ENCODE assay signal across 21 cellular contexts in the genomic region with DNA sequence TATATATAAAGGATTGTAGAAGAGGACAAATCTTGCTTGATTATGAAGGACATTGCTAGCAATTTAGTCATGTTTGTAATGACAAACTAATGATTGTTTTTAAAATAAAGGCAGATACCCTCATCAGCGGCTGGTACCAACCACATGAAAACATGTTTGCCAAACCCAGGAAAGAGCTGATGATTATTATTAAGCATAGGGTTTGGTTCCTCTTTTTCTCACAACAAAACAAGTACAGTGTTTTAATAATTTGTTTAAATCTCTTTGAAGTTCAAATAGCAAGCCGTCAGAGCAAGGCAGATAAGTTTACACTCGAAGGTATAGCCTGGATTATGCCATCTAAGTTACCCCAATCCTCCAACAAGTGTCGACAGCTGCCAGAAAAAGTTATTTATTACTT. TPM values are rescaled to one million over a fixed set of nuclear protein-coding genes. Genes with fewer than 3 reads are reported as not detected.
A peak's percentile ranks its signal among the peaks of the same experiment; 100 is the strongest.
DNase-seq lines count a peak whose midpoint lies in the region; ATAC-seq, FAIRE-seq and TF ChIP-seq lines count a peak whose summit lies in the region.
"Had no signal": no experiment of that assay in that cellular context is flagged by ENCODE, and none has a peak within 500 bp of the region (broad histone marks: within the 10 kb centered on the region; RNA-seq: fewer than 3 reads in every experiment).

No MANE protein-coding gene starts in this region.

- CTCF ChIA-PET in GM12878 (lab: Yijun Ruan, JAX) = interaction anchor here (0.8 to 1.8 kb wide), 2 partner anchors 33 to 60 kb away, joined by 3 read pairs; no protein-coding TSS in a partner anchor
- CTCF ChIA-PET in CD8-positive, alpha-beta T cell (lab: Charles Lee) = interaction anchor here (0.6 kb wide), 1 partner anchor 1099 kb away, joined by 3 read pairs; no protein-coding TSS in a partner anchor

- no peak overlapping the region for H3K27ac ChIP-seq in GM12878 (ENCODE audit: control insufficient read depth, insufficient read depth)
- no peak overlapping the region for H3K27ac ChIP-seq in CD8-positive, alpha-beta T cell (ENCODE audit: low read depth, low read length)
- H3K27ac ChIP-seq: GM23248 had no signal

- peaks cover 4% of the 10 kb centered on the region for H3K4me1 Mint-ChIP-seq in CD14-positive monocyte
- H3K4me1 Mint-ChIP-seq in CD8-positive, alpha-beta T cell (ENCODE audit: low read depth) = peaks cover 7% of the 10 kb centered on the region

- H3K27me3 ChIP-seq in GM12878 (replicated peaks in 1 of 2; ENCODE audit: control insufficient read depth in 2 of 2, insufficient read depth in 2 of 2, low read length in 1 of 2) = no peaks in the 10 kb centered on the region
- H3K27me3 ChIP-seq in CD8-positive, alpha-beta T cell (ENCODE audit: insufficient read depth, low read length) = no peaks in the 10 kb centered on the region

- H4K20me1 ChIP-seq in GM12878 (ENCODE audit: control insufficient read depth, insufficient read depth) = no peaks in the 10 kb centered on the region

- H3K9ac ChIP-seq in GM12878 (ENCODE audit: control insufficient read depth, insufficient read depth, low read length) = no peak overlapping the region
- H3K9ac ChIP-seq: GM23248 had no signal

- H3K36me3 Mint-ChIP-seq in CD14-positive monocyte = no peaks in the 10 kb centered on the region
- H3K36me3 Mint-ChIP-seq in CD8-positive, alpha-beta T cell = no peaks in the 10 kb centered on the region

- no peaks in the 10 kb centered on the region for H3K36me3 ChIP-seq in GM12878 (ENCODE audit: control insufficient read depth in 2 of 2, insufficient read depth in 2 of 2, low read length in 1 of 2)
- H3K36me3 ChIP-seq in CD8-positive, alpha-beta T cell (ENCODE audit: insufficient read depth, low read length) = no peaks in the 10 kb centered on the region

- no peak overlapping the region for H3K4me3 ChIP-seq in GM12878
- no peak overlapping the region for H3K4me3 ChIP-seq in CD8-positive, alpha-beta T cell (ENCODE audit: low read depth, low read length)
- H3K4me3 ChIP-seq: GM23248 had no signal

- no peak for TF ChIP-seq POLR2A in GM12878 (IDR thresholded peaks at IDR 0.05; ENCODE audit: low read depth, low read length)

- SMC1A ChIA-PET in GM12878 (lab: Charles Lee; ENCODE audit: uncharacterized antibody, unreplicated experiment) = interaction anchor here (0.8 to 1.3 kb wide), 4 partner anchors 12 to 59 kb away, joined by 3 to 4 read pairs (median 4); no protein-coding TSS in a partner anchor

- RAD21 ChIA-PET in GM12878 (lab: Charles Lee; ENCODE audit: unreplicated experiment) = no interaction called here

- in situ Hi-C loops in GM12878 (cut with MboI) = no loop called here

- TF ChIP-seq EP300 in GM12878 (IDR thresholded peaks at IDR 0.05; ENCODE audit: borderline replicate concordance in 1 of 2, control insufficient read depth in 1 of 2, low read depth in 2 of 2, low read length in 2 of 2) = no peak

- H3K4me2 ChIP-seq in GM12878 (ENCODE audit: control insufficient read depth, insufficient read depth) = no peak overlapping the region

- TF ChIP-seq RAD21 in GM12878 (IDR thresholded peaks at IDR 0.05; ENCODE audit: insufficient read depth, low read depth, low read length) = no peak

- DNase-seq in GM12878 (ENCODE audit: low read depth, low spot score) (no peak), CD14-positive monocyte (ENCODE audit: low spot score) (no peak), RCC 7860 (ENCODE audit: low spot score) (no peak), HT-29 (ENCODE audit: low spot score) (no peak)
- no peak for DNase-seq in CD8-positive, alpha-beta T cell
- DNase-seq: ACHN; CD4-positive, alpha-beta T cell; GM23248; HCEC 1CT; Karpas-422; NCI-H1092; NCI-H1436 treated with DMSO at 0.1 percent for 48 hours; NCI-H2029; NCI-H345; NCI-H526 had no signal

- intact Hi-C loops in GM12878 (cut with micrococcal nuclease; ENCODE audit: unreplicated experiment) = no loop called here
- intact Hi-C loops in CD14-positive monocyte (cut with micrococcal nuclease) = no loop called here
- intact Hi-C loops in CD8-positive, alpha-beta T cell (cut with DNase I, micrococcal nuclease) = no loop called here

- no peaks in the 10 kb centered on the region for H3K9me3 Mint-ChIP-seq in CD14-positive monocyte
- H3K9me3 Mint-ChIP-seq in CD8-positive, alpha-beta T cell = no peaks in the 10 kb centered on the region
- H3K9me3 Mint-ChIP-seq: CD4-positive, alpha-beta T cell; T-helper 2 cell treated with Interferon-gamma antibody and Interleukin-4, amounts not matched to agents 5 μg/mL and 100 μg/mL, for 36 hours had no signal

- no peak overlapping the region for H3K4me3 Mint-ChIP-seq in CD14-positive monocyte
- no peak overlapping the region for H3K4me3 Mint-ChIP-seq in CD8-positive, alpha-beta T cell
- H3K4me3 Mint-ChIP-seq: CD4-positive, alpha-beta T cell; T-helper 2 cell treated with Interferon-gamma antibody and Interleukin-4, amounts not matched to agents 5 μg/mL and 100 μg/mL, for 36 hours had no signal

- POLR2A ChIA-PET in GM12878 (lab: Charles Lee) = no interaction called here
- POLR2A ChIA-PET in CD8-positive, alpha-beta T cell (lab: Charles Lee) = no interaction called here

- no peaks in the 10 kb centered on the region for H3K79me2 ChIP-seq in GM12878 (ENCODE audit: control insufficient read depth, insufficient read depth, low read length)

- FAIRE-seq in GM12878 (lab: Jason Lieb, UNC) (no peak), RCC 7860 (lab: Jason Lieb, UNC) (no peak)
- FAIRE-seq: GM19239 had no signal

- H3K27me3 Mint-ChIP-seq in CD14-positive monocyte (ENCODE audit: low read depth in 3 of 3) = peaks cover 1 to 6% (median 2%) of the 10 kb centered on the region in 3 donors
- H3K27me3 Mint-ChIP-seq in CD8-positive, alpha-beta T cell (ENCODE audit: low read depth) = no peaks in the 10 kb centered on the region
- H3K27me3 Mint-ChIP-seq: CD4-positive, alpha-beta T cell had no signal

- H3K4me1 ChIP-seq in GM12878 (ENCODE audit: control insufficient read depth, insufficient read depth, low read length) = no peaks in the 10 kb centered on the region
- no peaks in the 10 kb centered on the region for H3K4me1 ChIP-seq in CD8-positive, alpha-beta T cell (ENCODE audit: insufficient read depth, low read length)

- ATAC-seq in GM18858 (IDR thresholded peaks at IDR 0.05; ENCODE audit: unreplicated experiment) = peak; percentile 46
- ATAC-seq in HG03159 (IDR thresholded peaks at IDR 0.05; ENCODE audit: unreplicated experiment) = peak; percentile 59
- peak; percentile 82 for ATAC-seq in GM12878
- ATAC-seq in CD8-positive, alpha-beta T cell = no peak
- ATAC-seq: Panc1, Right ventricle myocardium inferior had no signal

- no TSS peak for BruUV-seq in GM12878 (replicated peaks; lab: Mats Ljungman, UMichigan)

- no peaks in the 10 kb centered on the region for H3K9me3 ChIP-seq in GM12878 (replicated peaks; ENCODE audit: control insufficient read depth, insufficient read depth, low read length)
- H3K9me3 ChIP-seq in CD8-positive, alpha-beta T cell (ENCODE audit: low read length) = no peaks in the 10 kb centered on the region

- H2AFZ ChIP-seq in GM12878 (ENCODE audit: control insufficient read depth, low read depth, low read length) = no peak overlapping the region
- H2AFZ ChIP-seq: GM23248 had no signal

- WGBS in GM12878 (ENCODE audit: insufficient coverage, insufficient replicate concordance, low lambda C conversion rate, missing lambda C conversion rate) = 12% methylated on average over 4 of the region's 4 CpGs

- TF ChIP-seq CTCF in GM12878 (IDR thresholded peaks at IDR 0.05 in 2 of 3, conservative IDR thresholded peaks at IDR 0.05 in 1 of 3; ENCODE audit: control insufficient read depth in 2 of 3, extremely low read depth in 1 of 3, insufficient read depth in 1 of 3, low read depth in 3 of 3, low read length in 3 of 3) (no peak), CD14-positive monocyte (IDR thresholded peaks at IDR 0.05) (no peak)
- no peak for TF ChIP-seq CTCF in CD8-positive, alpha-beta T cell (IDR thresholded peaks at IDR 0.05)

- no peak overlapping the region for H3K27ac Mint-ChIP-seq in CD14-positive monocyte
- H3K27ac Mint-ChIP-seq in CD8-positive, alpha-beta T cell = no peak overlapping the region
- H3K27ac Mint-ChIP-seq: CD4-positive, alpha-beta T cell; T-helper 2 cell treated with Interferon-gamma antibody and Interleukin-4, amounts not matched to agents 5 μg/mL and 100 μg/mL, for 36 hours had no signal

TF ChIP-seq in GM12878, 131 proteins besides CTCF, POLR2A, EP300 and RAD21 (continues in another document):
- TF ChIP-seq TCF7 (IDR thresholded peaks at IDR 0.05; ENCODE audit: borderline replicate concordance) = peak; percentile 46; the same call in 1 of the 2 replicates
- no peak for TF ChIP-seq SUPT20H (IDR thresholded peaks at IDR 0.05; ENCODE audit: borderline replicate concordance, control insufficient read depth, low read depth, low read length)
- TF ChIP-seq ZNF207 (IDR thresholded peaks at IDR 0.05; ENCODE audit: borderline replicate concordance) = no peak
- TF ChIP-seq POLR2AphosphoS5 (IDR thresholded peaks at IDR 0.05; ENCODE audit: low read length) = no peak
- no peak for TF ChIP-seq IKZF1 (conservative IDR thresholded peaks at IDR 0.05)
- TF ChIP-seq YBX1 (IDR thresholded peaks at IDR 0.05) = no peak

RNA-seq across cellular contexts. Expression of a gene that starts 5.3 kb away (rescaled TPM):
- total RNA-seq in GM12878 (2013; cell fraction: nucleolus; rRNA removed) = 114 and 132 TPM in 2 replicates
- 71.8 and 93.4 TPM in 2 replicates for total RNA-seq in GM12878 (2014; rRNA removed)
- 92.3 and 100 TPM in 2 replicates for total RNA-seq in GM12878 (2014; rRNA removed; fragmentation: Illumina TruSeq; extraction: Trizol)
- total RNA-seq in GM12878 (2021) = 88.4 and 106 TPM in 2 replicates
- polyA plus RNA-seq in GM12878 (2011; ENCODE audit: low read depth) = 21.2 TPM
- polyA plus RNA-seq in GM12878 (2011; rRNA removed) = 102 and 213 TPM in 2 replicates
- polyA plus RNA-seq in GM12878 (2011; cell fraction: cytosol; rRNA removed) = 36.0 and 65.4 TPM in 2 replicates
- polyA plus RNA-seq in GM12878 (2011; cell fraction: nucleus; rRNA removed) = 31.6 and 39.1 TPM in 2 replicates
- polyA plus RNA-seq in GM12878 (2012) = 38.5 and 54.6 TPM in 2 replicates
- 156 and 217 TPM in 2 replicates for polyA plus RNA-seq in GM12878 (2014; fragmentation: Illumina TruSeq; extraction: Trizol)
- polyA plus RNA-seq in GM12878 (2014; fragmentation: Nextera tagmentation; extraction: Ambion mirVana) = 100 to 1,000 TPM; 110 to 139 TPM
- polyA plus RNA-seq in GM12878 (2014; rRNA removed) = 45.7 and 60.4 TPM in 2 replicates
- 10 to 100 TPM; 67.7 to 84.4 TPM for polyA plus RNA-seq in GM12878 (2016; fragmentation: Nextera tagmentation; extraction: Ambion mirVana)
- 50.1 and 60.6 TPM in 2 replicates for polyA minus RNA-seq in GM12878 (2011; rRNA and poly(A)+ RNA removed)
- polyA minus RNA-seq in GM12878 (2011; cell fraction: cytosol; rRNA and poly(A)+ RNA removed) = 42.1 and 42.6 TPM in 2 replicates
- polyA minus RNA-seq in GM12878 (2011; cell fraction: nucleus; rRNA and poly(A)+ RNA removed) = 32.6 and 48.8 TPM in 2 replicates
- polyA plus RNA-seq in CD14-positive monocyte = 10 to 100 TPM; 20.1 to 20.2 TPM
- 100 to 1,000 TPM in 1 of 2 experiments, 10 to 100 TPM in 1; 93.7 to 108 TPM for total RNA-seq in CD8-positive, alpha-beta T cell
- 88.0 and 104 TPM in 2 replicates for total RNA-seq in HT-29 (2014; rRNA removed; shearing (Covaris generic))
